ENCODE assay signal across 19 cellular contexts in the genomic region with DNA sequence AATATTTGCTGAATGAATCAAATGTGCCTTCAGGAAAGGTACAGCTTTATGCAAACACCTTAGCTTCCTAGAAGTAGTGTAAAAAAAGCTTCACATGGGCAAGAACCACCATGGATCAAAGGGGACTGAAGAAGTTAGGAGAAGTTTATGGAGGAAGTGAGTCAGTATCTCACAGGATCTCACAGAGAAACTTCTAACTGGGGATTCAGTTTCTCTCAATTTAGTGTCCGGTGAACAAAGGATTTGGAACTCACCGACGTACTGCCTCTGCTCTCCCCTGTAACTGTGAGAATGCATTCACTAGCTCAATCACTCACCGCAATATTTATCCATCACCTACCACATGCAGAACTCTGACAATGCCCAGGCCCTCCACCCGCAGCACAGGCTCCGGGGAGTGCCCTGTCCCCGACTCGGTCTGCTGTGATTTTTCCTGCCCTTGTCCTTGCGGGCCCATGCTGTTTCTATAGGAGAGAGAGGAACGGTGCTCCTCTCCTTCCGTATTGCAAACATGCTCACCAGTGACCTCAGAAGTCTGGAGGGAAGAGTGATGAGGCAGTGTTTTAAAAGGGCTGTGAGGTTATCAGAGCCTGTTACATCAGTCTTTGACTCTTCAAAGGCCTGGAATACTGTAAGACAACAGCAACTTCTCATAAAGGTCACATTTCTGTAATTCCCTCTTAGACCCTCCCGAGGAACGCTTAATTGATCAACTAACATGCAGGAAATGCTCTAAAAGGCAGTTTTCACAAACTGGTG.
DNase-seq lines count a peak whose midpoint lies in the region; ATAC-seq lines count a peak whose summit lies in the region.
"Had no signal": no experiment of that assay in that cellular context is flagged by ENCODE, and none has a peak within 500 bp of the region (broad histone marks: within the 10 kb centered on the region; RNA-seq: fewer than 3 reads in every experiment).

No MANE protein-coding gene starts in this region.

- peaks cover 62% of the 10 kb centered on the region for H3K4me1 Mint-ChIP-seq in activated naive CD4-positive, alpha-beta T cell treated with anti-CD3 and anti-CD28 coated beads for 36 hours (ENCODE audit: low read depth)
- H3K4me1 Mint-ChIP-seq in T-helper 17 cell: peaks cover 67% of the 10 kb centered on the region
- H3K4me1 Mint-ChIP-seq in effector memory CD8-positive, alpha-beta T cell (ENCODE audit: low read depth in 2 of 2): peaks cover 31 to 37% of the 10 kb centered on the region in 2 donors
- H3K4me1 Mint-ChIP-seq: B cell had no signal

- no peaks in the 10 kb centered on the region for H3K9me3 Mint-ChIP-seq in activated naive CD4-positive, alpha-beta T cell treated with anti-CD3 and anti-CD28 coated beads for 36 hours
- no peaks in the 10 kb centered on the region for H3K9me3 Mint-ChIP-seq in effector memory CD8-positive, alpha-beta T cell
- H3K9me3 Mint-ChIP-seq: IgD-negative memory B cell had no signal

- ATAC-seq in T-helper 17 cell (no peak), HG02610 (IDR thresholded peaks at IDR 0.05; ENCODE audit: unreplicated experiment) (no peak), HG02852 (IDR thresholded peaks at IDR 0.05; ENCODE audit: unreplicated experiment) (no peak)
- ATAC-seq in effector memory CD8-positive, alpha-beta T cell (replicated peaks): no peak

- DNase-seq in activated naive CD4-positive, alpha-beta T cell treated with anti-CD3 and anti-CD28 coated beads for 36 hours: no peak
- no peak for DNase-seq in activated naive CD4-positive, alpha-beta T cell treated with anti-CD3 and anti-CD28 coated beads, Interleukin-2, amount 50 U/mL, for 16 hours
- DNase-seq in T-helper 17 cell: no peak
- no peak for DNase-seq in effector memory CD8-positive, alpha-beta T cell
- DNase-seq in stimulated activated naive CD4-positive, alpha-beta T cell treated with Interleukin-2 at 50 U/mL for 16 hours (lab: John Stamatoyannopoulos, UW): no peak
- DNase-seq: Caco-2, DMS153, GF-D8, Kasumi-1, MG63, NCI-H1048, NCI-H1436, NCI-H1930, NCI-H226, NCI-H524 had no signal

- CTCF ChIA-PET in activated naive CD4-positive, alpha-beta T cell treated with anti-CD3 and anti-CD28 coated beads for 36 hours (lab: Charles Lee): interaction anchor here (1.0 kb wide), 1 partner anchor 13 kb away, joined by 3 read pairs; no protein-coding TSS in a partner anchor

- intact Hi-C loops in activated naive CD4-positive, alpha-beta T cell treated with anti-CD3 and anti-CD28 coated beads for 36 hours (cut with micrococcal nuclease): no loop called here

- H3K27me3 Mint-ChIP-seq in activated naive CD4-positive, alpha-beta T cell treated with anti-CD3 and anti-CD28 coated beads for 36 hours (ENCODE audit: low read depth): no peaks in the 10 kb centered on the region
- H3K27me3 Mint-ChIP-seq in T-helper 17 cell: no peaks in the 10 kb centered on the region
- no peaks in the 10 kb centered on the region for H3K27me3 Mint-ChIP-seq in effector memory CD8-positive, alpha-beta T cell
- H3K27me3 Mint-ChIP-seq: IgD-negative memory B cell had no signal

- peak overlapping the region; percentile 16 for H3K27ac Mint-ChIP-seq in activated naive CD4-positive, alpha-beta T cell treated with anti-CD3 and anti-CD28 coated beads for 36 hours
- peak overlapping the region; percentile 99 for H3K27ac Mint-ChIP-seq in T-helper 17 cell
- peak overlapping the region; percentile 32 to 64 for H3K27ac Mint-ChIP-seq in effector memory CD8-positive, alpha-beta T cell
- H3K27ac Mint-ChIP-seq: B cell, IgD-negative memory B cell had no signal

- H3K9me3 ChIP-seq in T-helper 17 cell (ENCODE audit: control insufficient read depth, low read length, poor library complexity, severe bottlenecking): no peaks in the 10 kb centered on the region
- H3K9me3 ChIP-seq: Caco-2, MG63 had no signal

- peaks cover 1% of the 10 kb centered on the region for H3K36me3 Mint-ChIP-seq in activated naive CD4-positive, alpha-beta T cell treated with anti-CD3 and anti-CD28 coated beads for 36 hours (ENCODE audit: low read depth)
- H3K36me3 Mint-ChIP-seq in T-helper 17 cell (ENCODE audit: low read depth): peaks cover 2% of the 10 kb centered on the region
- H3K36me3 Mint-ChIP-seq in effector memory CD8-positive, alpha-beta T cell (ENCODE audit: insufficient read depth): no peaks in the 10 kb centered on the region

- no peak overlapping the region for H3K4me3 Mint-ChIP-seq in activated naive CD4-positive, alpha-beta T cell treated with anti-CD3 and anti-CD28 coated beads for 36 hours
- peak overlapping the region; percentile 80 for H3K4me3 Mint-ChIP-seq in T-helper 17 cell
- no peak overlapping the region for H3K4me3 Mint-ChIP-seq in effector memory CD8-positive, alpha-beta T cell
- H3K4me3 Mint-ChIP-seq: B cell, IgD-negative memory B cell had no signal

Comparison
In these comparisons a context has a peak if more than half of its experiments do, and no peak if none do; other contexts are left out.
1. H3K27ac Mint-ChIP-seq: peak in every context shown above with its lines; median percentile 99 in T-helper 17 cell; 48 in effector memory CD8-positive, alpha-beta T cell; 16 in activated naive CD4-positive, alpha-beta T cell treated with anti-CD3 and anti-CD28 coated beads for 36 hours.